1 cellular context compared by ENCODE assay signal in the genomic region with DNA sequence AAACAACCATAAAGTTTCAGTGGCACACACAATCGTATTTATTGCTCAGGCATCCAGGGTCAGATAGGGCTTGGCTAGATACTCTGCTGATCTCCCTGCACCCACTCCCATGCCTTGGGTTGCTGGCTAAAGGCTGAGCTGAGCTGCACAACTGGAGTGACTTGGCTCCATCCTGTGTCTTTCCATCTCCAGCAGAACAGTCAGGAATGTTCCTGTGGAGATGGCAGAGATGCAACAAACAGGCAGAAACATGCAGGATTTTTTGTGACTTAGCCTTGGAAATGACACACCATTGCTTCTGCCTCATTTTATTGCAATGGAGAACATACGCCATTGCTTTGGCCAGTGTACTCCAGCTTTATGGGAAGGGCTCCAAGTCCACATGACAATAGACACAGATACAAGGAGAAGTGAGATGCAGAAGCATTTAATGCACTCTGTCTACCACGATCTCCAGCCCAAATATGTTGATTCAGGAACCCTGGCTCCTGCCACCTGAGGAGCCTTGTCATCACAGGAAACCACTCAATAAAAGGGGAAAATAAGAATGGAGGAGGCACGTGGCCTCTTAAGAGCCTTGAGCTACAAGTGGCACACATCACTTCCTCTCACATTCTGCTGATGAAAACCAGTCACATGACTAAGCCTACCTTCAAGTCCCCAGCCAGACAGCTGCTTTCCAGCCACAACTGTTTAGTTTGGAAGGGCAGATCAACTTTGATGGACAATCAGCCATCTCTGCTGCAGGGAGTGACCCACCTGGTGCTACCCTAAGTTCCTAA.
TF ChIP-seq lines count a peak whose summit lies in the region.

No MANE protein-coding gene starts in this region.

TF ChIP-seq in WTC11, 78 proteins besides CTCF, POLR2A, EP300 and RAD21 (continued from another document):
- TF ChIP-seq, protein P1, sequence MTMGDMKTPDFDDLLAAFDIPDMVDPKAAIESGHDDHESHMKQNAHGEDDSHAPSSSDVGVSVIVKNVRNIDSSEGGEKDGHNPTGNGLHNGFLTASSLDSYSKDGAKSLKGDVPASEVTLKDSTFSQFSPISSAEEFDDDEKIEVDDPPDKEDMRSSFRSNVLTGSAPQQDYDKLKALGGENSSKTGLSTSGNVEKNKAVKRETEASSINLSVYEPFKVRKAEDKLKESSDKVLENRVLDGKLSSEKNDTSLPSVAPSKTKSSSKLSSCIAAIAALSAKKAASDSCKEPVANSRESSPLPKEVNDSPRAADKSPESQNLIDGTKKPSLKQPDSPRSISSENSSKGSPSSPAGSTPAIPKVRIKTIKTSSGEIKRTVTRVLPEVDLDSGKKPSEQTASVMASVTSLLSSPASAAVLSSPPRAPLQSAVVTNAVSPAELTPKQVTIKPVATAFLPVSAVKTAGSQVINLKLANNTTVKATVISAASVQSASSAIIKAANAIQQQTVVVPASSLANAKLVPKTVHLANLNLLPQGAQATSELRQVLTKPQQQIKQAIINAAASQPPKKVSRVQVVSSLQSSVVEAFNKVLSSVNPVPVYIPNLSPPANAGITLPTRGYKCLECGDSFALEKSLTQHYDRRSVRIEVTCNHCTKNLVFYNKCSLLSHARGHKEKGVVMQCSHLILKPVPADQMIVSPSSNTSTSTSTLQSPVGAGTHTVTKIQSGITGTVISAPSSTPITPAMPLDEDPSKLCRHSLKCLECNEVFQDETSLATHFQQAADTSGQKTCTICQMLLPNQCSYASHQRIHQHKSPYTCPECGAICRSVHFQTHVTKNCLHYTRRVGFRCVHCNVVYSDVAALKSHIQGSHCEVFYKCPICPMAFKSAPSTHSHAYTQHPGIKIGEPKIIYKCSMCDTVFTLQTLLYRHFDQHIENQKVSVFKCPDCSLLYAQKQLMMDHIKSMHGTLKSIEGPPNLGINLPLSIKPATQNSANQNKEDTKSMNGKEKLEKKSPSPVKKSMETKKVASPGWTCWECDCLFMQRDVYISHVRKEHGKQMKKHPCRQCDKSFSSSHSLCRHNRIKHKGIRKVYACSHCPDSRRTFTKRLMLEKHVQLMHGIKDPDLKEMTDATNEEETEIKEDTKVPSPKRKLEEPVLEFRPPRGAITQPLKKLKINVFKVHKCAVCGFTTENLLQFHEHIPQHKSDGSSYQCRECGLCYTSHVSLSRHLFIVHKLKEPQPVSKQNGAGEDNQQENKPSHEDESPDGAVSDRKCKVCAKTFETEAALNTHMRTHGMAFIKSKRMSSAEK (CRISPR knock-in tag; IDR thresholded peaks at IDR 0.05; ENCODE audit: borderline replicate concordance): no peak
